In the genomic region with DNA sequence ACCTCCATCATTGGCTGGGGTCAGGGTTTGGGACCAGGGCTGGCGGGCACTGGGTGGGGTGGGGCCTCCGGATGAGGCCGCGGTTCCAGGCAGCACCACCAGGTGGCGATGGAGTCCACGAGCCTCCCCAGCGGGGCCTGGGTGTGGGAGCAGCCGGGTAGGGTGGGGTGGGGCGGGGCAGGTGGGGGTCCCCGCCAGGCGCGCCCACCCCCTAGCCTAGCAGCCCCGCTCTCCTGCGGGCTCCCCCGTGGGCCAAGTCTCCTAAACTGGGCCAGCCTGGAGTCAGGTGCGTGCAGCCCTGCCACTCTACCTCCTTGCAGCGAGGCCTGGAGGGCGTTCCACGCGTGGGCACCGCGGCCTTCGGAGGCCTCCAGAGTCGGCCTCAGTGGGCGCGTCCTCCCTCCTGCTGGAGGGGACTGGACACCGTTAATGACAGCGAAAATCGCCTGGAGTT, we compare ENCODE assay signal across 8 cellular contexts.
A peak's percentile ranks its signal among the peaks of the same experiment; 100 is the strongest.
DNase-seq lines count a peak whose midpoint lies in the region; ATAC-seq and TF ChIP-seq lines count a peak whose summit lies in the region.

No MANE protein-coding gene starts in this region.

- TF ChIP-seq CTCF in 22Rv1 (IDR thresholded peaks at IDR 0.05): peak; percentile 91
- peak; percentile 82 for TF ChIP-seq CTCF in RWPE2 (IDR thresholded peaks at IDR 0.05; ENCODE audit: poor library complexity, severe bottlenecking)
- peak; percentile 70 for TF ChIP-seq CTCF in cardiac muscle cell (IDR thresholded peaks at IDR 0.05; ENCODE audit: low read depth, low read length)
- peak in 3 of 4 experiments; percentile 58 to 99 (median 62) for TF ChIP-seq CTCF in sigmoid colon (IDR thresholded peaks at IDR 0.05)

- H3K4me3 ChIP-seq in RWPE2 (ENCODE audit: severe bottlenecking) (no peak overlapping the region), cardiac muscle cell (no peak overlapping the region), sigmoid colon (no peak overlapping the region)

- H3K27me3 ChIP-seq in RWPE2 (ENCODE audit: insufficient read depth, poor library complexity, severe bottlenecking) (peaks cover 23% of the 10 kb centered on the region), cardiac muscle cell (no peaks in the 10 kb centered on the region), sigmoid colon (no peaks in the 10 kb centered on the region)

- no peaks in the 10 kb centered on the region for H3K4me1 ChIP-seq in RWPE2 (ENCODE audit: insufficient read depth, poor library complexity, severe bottlenecking)
- H3K4me1 ChIP-seq in cardiac muscle cell (ENCODE audit: low read depth): no peaks in the 10 kb centered on the region
- H3K4me1 ChIP-seq in sigmoid colon: peaks cover 0 to 8% (median 4%) of the 10 kb centered on the region in 4 donors

- DNase-seq in RWPE2 (ENCODE audit: low spot score) (no peak), cardiac muscle cell (ENCODE audit: low read depth in 1 of 2, low spot score in 1 of 2) (peak in 1 of 2 donors; percentile 24), sigmoid colon (peak; percentile 76), GF-D8 (lab: John Stamatoyannopoulos, UW) (no peak), NCI-H2081 treated with DMSO at 0.1 percent for 48 hours (lab: John Stamatoyannopoulos, UW) (no peak)
- peak; percentile 71 for DNase-seq in activated naive CD4-positive, alpha-beta T cell treated with Interleukin-2 at 50 U/mL for 16 hours

- WGBS in sigmoid colon, 2 donors: 25 to 40% methylated on average over 29 of the region's 29 CpGs

- H3K27ac ChIP-seq in 22Rv1 (no peak overlapping the region), RWPE2 (ENCODE audit: poor library complexity, severe bottlenecking) (no peak overlapping the region), cardiac muscle cell (no peak overlapping the region), sigmoid colon (no peak overlapping the region)

- intact Hi-C loops in sigmoid colon (cut with DNase I): loop anchor here (1.0 to 2.0 kb wide), 3 partner anchors 847 to 1107 kb away; no protein-coding TSS in a partner anchor

- TF ChIP-seq POLR2A in sigmoid colon (IDR thresholded peaks at IDR 0.05): no peak

- ATAC-seq in GM18498 (IDR thresholded peaks at IDR 0.05; ENCODE audit: unreplicated experiment) (peak; percentile 66), RWPE2 (ENCODE audit: low read depth) (peak; percentile 77)

- no peaks in the 10 kb centered on the region for H3K36me3 ChIP-seq in RWPE2 (ENCODE audit: low read depth)
- H3K36me3 ChIP-seq in cardiac muscle cell: no peaks in the 10 kb centered on the region
- no peaks in the 10 kb centered on the region for H3K36me3 ChIP-seq in sigmoid colon

- no peaks in the 10 kb centered on the region for H3K9me3 ChIP-seq in RWPE2 (ENCODE audit: severe bottlenecking)
- no peaks in the 10 kb centered on the region for H3K9me3 ChIP-seq in cardiac muscle cell (ENCODE audit: low read depth)
- H3K9me3 ChIP-seq in sigmoid colon: no peaks in the 10 kb centered on the region

- no peak for TF ChIP-seq EP300 in sigmoid colon (IDR thresholded peaks at IDR 0.05)

Comparison
In these comparisons a context has a peak if more than half of its experiments do, and no peak if none do; other contexts are left out.
1. DNase-seq: peak in activated naive CD4-positive, alpha-beta T cell treated with Interleukin-2 at 50 U/mL for 16 hours (single experiment) and sigmoid colon (single experiment); none in RWPE2 (single experiment), GF-D8 (single experiment) and NCI-H2081 treated with DMSO at 0.1 percent for 48 hours (single experiment).
2. Peak in every context shown above with its lines, with median percentiles within 50 percentile points of each other: CTCF ChIP-seq.